In the genomic region with DNA sequence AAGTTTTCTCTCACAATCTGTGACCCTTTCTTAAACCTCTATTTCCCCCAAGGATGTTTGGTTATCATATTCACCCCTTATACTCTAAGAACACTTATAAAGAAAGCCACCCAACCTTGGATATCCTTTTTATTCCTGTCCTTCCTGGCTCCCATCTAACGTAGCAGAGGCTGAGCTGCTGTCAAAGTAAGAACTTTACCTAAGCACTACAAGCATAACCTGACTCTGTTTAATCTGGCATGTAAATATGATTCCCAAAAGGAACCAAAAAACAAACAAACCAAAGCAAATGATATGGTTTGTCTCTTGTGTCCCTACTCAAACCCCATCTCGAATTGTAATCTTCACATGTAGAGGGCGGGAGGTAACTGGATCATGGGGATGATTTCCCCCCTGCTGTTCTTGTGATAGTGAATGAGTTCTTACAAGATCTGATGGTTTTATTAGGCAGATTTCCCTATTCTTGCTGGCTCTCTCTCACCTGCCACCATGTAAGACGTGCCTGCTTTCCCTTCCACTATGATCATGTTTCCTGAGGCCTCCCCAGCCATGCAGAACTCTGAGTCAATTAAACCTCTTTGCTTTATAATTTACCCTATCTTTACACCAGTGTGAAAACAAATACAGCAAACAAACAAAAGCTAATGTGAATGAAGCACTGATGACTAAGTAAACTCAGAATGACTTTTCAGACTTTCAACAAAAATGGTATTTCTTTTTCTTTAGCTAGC, we compare ENCODE assay signal across 26 cellular contexts.
"Had no signal": no experiment of that assay in that cellular context is flagged by ENCODE, and none has a peak within 500 bp of the region (broad histone marks: within the 10 kb centered on the region; RNA-seq: fewer than 3 reads in every experiment).

No MANE protein-coding gene starts in this region.

- FAIRE-seq: bronchial epithelial cell, pancreas had no signal

- H3K27me3 ChIP-seq: esophagus muscularis mucosa, foreskin keratinocyte, heart left ventricle, pancreas, suprapubic skin, tibial artery had no signal

- H3K27ac ChIP-seq: esophagus muscularis mucosa, foreskin keratinocyte, heart left ventricle, pancreas, prostate gland, suprapubic skin, tibial artery had no signal

- H3K4me3 ChIP-seq: esophagus muscularis mucosa, heart left ventricle, pancreas, prostate gland, suprapubic skin, tibial artery had no signal

- H3K27ac Mint-ChIP-seq: activated B cell treated with CpG ODN at 0.5 μM for 24 hours; activated naive CD8-positive, alpha-beta T cell; activated T-cell treated with anti-CD3 and anti-CD28 coated beads, Interleukin-2, amount 50 U/mL, for 72 hours; naive thymus-derived CD4-positive, alpha-beta T cell had no signal

- H3K4me1 ChIP-seq: esophagus muscularis mucosa, heart left ventricle, pancreas, prostate gland, tibial artery had no signal

- H3K27me3 Mint-ChIP-seq: activated B cell treated with CpG ODN at 0.5 μM for 24 hours; naive thymus-derived CD4-positive, alpha-beta T cell had no signal

- DNase-seq: activated B cell treated with CpG ODN at 0.5 μM for 24 hours; activated effector memory CD4-positive, alpha-beta T cell treated with Interleukin-2 at 50 U/mL for 16 hours; activated naive CD4-positive, alpha-beta T cell treated with Interleukin-2 at 50 U/mL for 16 hours; activated T-cell treated with anti-CD3 and anti-CD28 coated beads for 4 hours; activated T-cell treated with anti-CD3 and anti-CD28 coated beads, Interleukin-2, amount 50 U/mL, for 72 hours; anterior cingulate cortex; dermis blood vessel endothelial cell; effector CD4-positive, alpha-beta T cell; foreskin keratinocyte; heart left ventricle; hypothalamus; midbrain; naive thymus-derived CD4-positive, alpha-beta T cell; nucleus accumbens; pancreas; stimulated activated CD4-positive, alpha-beta T cell treated with anti-CD3 and anti-CD28 coated beads, Interleukin-15, amount 100 ng/mL, for 24 hours; stimulated activated CD4-positive, alpha-beta T cell treated with anti-CD3 and anti-CD28 coated beads, Interleukin-2, amount 100 ng/mL, for 24 hours; stimulated activated naive CD4-positive, alpha-beta T cell; tibial artery had no signal

- ATAC-seq: activated T-cell treated with anti-CD3 and anti-CD28 coated beads, Interleukin-2, amount 50 U/mL, for 72 hours; foreskin keratinocyte; heart left ventricle; naive thymus-derived CD4-positive, alpha-beta T cell; pancreas had no signal

- H3K9me3 ChIP-seq: prostate gland had no signal

- H3K4me3 Mint-ChIP-seq: activated B cell treated with CpG ODN at 0.5 μM for 24 hours; activated naive CD8-positive, alpha-beta T cell; activated T-cell treated with anti-CD3 and anti-CD28 coated beads, Interleukin-2, amount 50 U/mL, for 72 hours; central memory CD8-positive, alpha-beta T cell; naive thymus-derived CD4-positive, alpha-beta T cell; neural crest cell had no signal

- H3K36me3 ChIP-seq: esophagus muscularis mucosa, heart left ventricle, pancreas, prostate gland, suprapubic skin, tibial artery had no signal

- H3K4me1 Mint-ChIP-seq: activated B cell treated with CpG ODN at 0.5 μM for 24 hours; central memory CD8-positive, alpha-beta T cell; naive thymus-derived CD4-positive, alpha-beta T cell; neural crest cell had no signal
